17 cellular contexts compared by ENCODE assay signal in genomic region chr2:37576831-37577230, GRCh38.
"Had no signal": no experiment of that assay in that cellular context is flagged by ENCODE, and none has a peak within 500 bp of the region (broad histone marks: within the 10 kb centered on the region; RNA-seq: fewer than 3 reads in every experiment).

No MANE protein-coding gene starts in this region.

- H3K4me3 Mint-ChIP-seq: activated B cell treated with CpG ODN at 0.5 μM for 24 hours; activated CD8-positive, alpha-beta T cell treated with anti-CD3 and anti-CD28 coated beads, Interleukin-2, amount 10 ng/mL, durations not matched to agents 7 days and 5 days; activated naive CD8-positive, alpha-beta T cell treated with anti-CD3 and anti-CD28 coated beads, Interleukin-2, amount 10 ng/mL, durations not matched to agents 7 days and 5 days; activated T-cell treated with anti-CD3 and anti-CD28 coated beads, Interleukin-2, amount 50 U/mL, for 72 hours; effector memory CD8-positive, alpha-beta T cell; naive thymus-derived CD8-positive, alpha-beta T cell; stimulated activated naive B cell treated with anti-CD40 and anti-IgM and Interleukin-4, amounts not matched to agents 10 μg/mL and 1 μg/mL and 100 μg/mL, for 72 hours had no signal

- H3K27me3 Mint-ChIP-seq: activated B cell treated with CpG ODN at 0.5 μM for 24 hours; activated naive CD8-positive, alpha-beta T cell treated with anti-CD3 and anti-CD28 coated beads, Interleukin-2, amount 10 ng/mL, durations not matched to agents 7 days and 5 days; effector memory CD8-positive, alpha-beta T cell; naive thymus-derived CD8-positive, alpha-beta T cell; stimulated activated naive B cell treated with anti-CD40 and anti-IgM and Interleukin-4, amounts not matched to agents 10 μg/mL and 1 μg/mL and 100 μg/mL, for 72 hours had no signal

- DNase-seq: activated B cell treated with CpG ODN at 0.5 μM for 24 hours; activated CD4-positive, alpha-beta T cell treated with anti-CD3 and anti-CD28 coated beads for 48 hours; activated CD8-positive, alpha-beta memory T cell treated with anti-CD3 and anti-CD28 coated beads, Interleukin-2, amount 50 U/mL, for 4 hours; activated CD8-positive, alpha-beta T cell treated with anti-CD3 and anti-CD28 coated beads, Interleukin-2, amount 10 ng/mL, durations not matched to agents 7 days and 5 days; activated gamma-delta T cell; activated naive CD8-positive, alpha-beta T cell treated with anti-CD3 and anti-CD28 coated beads, Interleukin-2, amount 10 ng/mL, durations not matched to agents 7 days and 5 days; activated T-cell treated with anti-CD3 and anti-CD28 coated beads, Interleukin-2, amount 50 U/mL, for 72 hours; dermis blood vessel endothelial cell; effector memory CD8-positive, alpha-beta T cell; kidney; left lung; naive thymus-derived CD8-positive, alpha-beta T cell; retina; stimulated activated CD4-positive, alpha-beta T cell treated with anti-CD3 and anti-CD28 coated beads, Interleukin-2, amount 100 ng/mL, for 48 hours; stimulated activated naive B cell treated with anti-CD40 and anti-IgM and Interleukin-4, amounts not matched to agents 10 μg/mL and 1 μg/mL and 100 μg/mL, for 72 hours; T-helper 2 cell; thyroid gland had no signal

- H3K4me3 ChIP-seq: left lung, thyroid gland had no signal

- ATAC-seq: activated CD8-positive, alpha-beta T cell treated with anti-CD3 and anti-CD28 coated beads, Interleukin-2, amount 10 ng/mL, durations not matched to agents 7 days and 5 days; activated T-cell treated with anti-CD3 and anti-CD28 coated beads, Interleukin-2, amount 50 U/mL, for 72 hours; effector memory CD8-positive, alpha-beta T cell; left lung; naive thymus-derived CD8-positive, alpha-beta T cell; stimulated activated naive B cell treated with anti-CD40 and anti-IgM and Interleukin-4, amounts not matched to agents 10 μg/mL and 1 μg/mL and 100 μg/mL, for 72 hours had no signal
